ENCODE assay signal across 7 cellular contexts in genomic region chr11:93921695-93922468, GRCh38.
DNase-seq lines count a peak whose midpoint lies in the region; ATAC-seq and TF ChIP-seq lines count a peak whose summit lies in the region.

No MANE protein-coding gene starts in this region.

- H3K4me3 ChIP-seq in NT2/D1 (ENCODE audit: insufficient read length, low read depth) (no peak overlapping the region), breast epithelium (no peak overlapping the region), mesendoderm (ENCODE audit: low read length) (no peak overlapping the region)

- H3K27ac ChIP-seq in breast epithelium = no peak overlapping the region
- H3K27ac ChIP-seq in mesendoderm (ENCODE audit: low read depth, low read length) = no peak overlapping the region

- no peak overlapping the region for H3K18ac ChIP-seq in mesendoderm (ENCODE audit: low read length)

- H4K8ac ChIP-seq in mesendoderm (ENCODE audit: low read depth, low read length) = no peak overlapping the region

- no peak overlapping the region for H3K4me2 ChIP-seq in mesendoderm (ENCODE audit: low read length)

- H3K27me3 ChIP-seq in NT2/D1 (ENCODE audit: insufficient read depth, insufficient read length) (no peaks in the 10 kb centered on the region), breast epithelium (no peaks in the 10 kb centered on the region), mesendoderm (ENCODE audit: insufficient read depth, low read length, poor library complexity) (no peaks in the 10 kb centered on the region)

- no peak overlapping the region for H3K9ac ChIP-seq in NT2/D1 (ENCODE audit: insufficient read length, low read depth)
- no peak overlapping the region for H3K9ac ChIP-seq in mesendoderm (ENCODE audit: low read length)

- H3K79me1 ChIP-seq in mesendoderm (ENCODE audit: low read length) = no peaks in the 10 kb centered on the region

- no peak overlapping the region for H2BK5ac ChIP-seq in mesendoderm (ENCODE audit: low read length)

- H3K9me3 ChIP-seq in NT2/D1 (ENCODE audit: insufficient read depth, low read length) = peaks cover 6% of the 10 kb centered on the region; the same call in 1 of the 2 replicates
- H3K9me3 ChIP-seq in breast epithelium = no peaks in the 10 kb centered on the region

- no peaks in the 10 kb centered on the region for H3K36me3 ChIP-seq in NT2/D1 (ENCODE audit: insufficient read depth, insufficient read length, low read length)
- H3K36me3 ChIP-seq in breast epithelium = no peaks in the 10 kb centered on the region
- H3K36me3 ChIP-seq in mesendoderm (ENCODE audit: control insufficient read depth, insufficient read depth, low read length) = no peaks in the 10 kb centered on the region

- no peak for TF ChIP-seq POLR2A in breast epithelium (IDR thresholded peaks at IDR 0.05)

- H3K4ac ChIP-seq in mesendoderm (ENCODE audit: low read depth, low read length) = no peak overlapping the region

- no peak overlapping the region for H3K23ac ChIP-seq in mesendoderm (ENCODE audit: low read length)

- no peaks in the 10 kb centered on the region for H3K79me2 ChIP-seq in mesendoderm (ENCODE audit: control insufficient read depth, insufficient read depth, low read length)

- no peak overlapping the region for H2BK15ac ChIP-seq in mesendoderm (replicated peaks; ENCODE audit: low read depth)

- H2AK5ac ChIP-seq in mesendoderm (ENCODE audit: low read length) = no peak overlapping the region

- peak; percentile 83 for ATAC-seq in GM19395 (IDR thresholded peaks at IDR 0.05; ENCODE audit: unreplicated experiment)

- no peak overlapping the region for H4K5ac ChIP-seq in mesendoderm (ENCODE audit: low read length)

- TF ChIP-seq CTCF in breast epithelium (IDR thresholded peaks at IDR 0.05) = peak in 2 of 3 donors; percentile 24 to 50

- intact Hi-C loops in breast epithelium (cut with DNase I; ENCODE audit: low total_unique reads) = no loop called here

- WGBS in mesendoderm (ENCODE audit: extremely low coverage, insufficient coverage, low lambda C conversion rate) = no CpG with 5 or more reads among the region's 7 CpGs

- peak; percentile 55 for DNase-seq in Daoy (ENCODE audit: low read depth)
- DNase-seq in HUDEP-2 (lab: John Stamatoyannopoulos, UW; ENCODE audit: unreplicated experiment in 76 of 76) = peak in 56 of 76 experiments; percentile 1 to 69 (median 32)
- peak; percentile 78 for DNase-seq in NT2/D1 (ENCODE audit: low read depth, low spot score)
- DNase-seq in breast epithelium (ENCODE audit: low spot score in 2 of 2) = no peak
- peak; percentile 92 for DNase-seq in mesendoderm
- DNase-seq in NK-92 (lab: John Stamatoyannopoulos, UW; ENCODE audit: unreplicated experiment) = no peak

- no peak overlapping the region for H3K56ac ChIP-seq in mesendoderm (ENCODE audit: low read length)

- H3K4me1 ChIP-seq in NT2/D1 (ENCODE audit: insufficient read depth, insufficient read length) (peaks cover 2% of the 10 kb centered on the region), breast epithelium (no peaks in the 10 kb centered on the region), mesendoderm (ENCODE audit: control insufficient read depth, low read depth, low read length) (peaks cover 1% of the 10 kb centered on the region)

- H2BK120ac ChIP-seq in mesendoderm (ENCODE audit: low read depth, low read length) = no peak overlapping the region

Comparison
In these comparisons a context has a peak if more than half of its experiments do, and no peak if none do; other contexts are left out.
1. DNase-seq: peak in Daoy (single experiment), HUDEP-2 (56 of 76), NT2/D1 (single experiment) and mesendoderm (single experiment); none in breast epithelium (0 of 2) and NK-92 (single experiment).